ENCODE assay signal across 28 cellular contexts in genomic region chr2:11304476-11304875, GRCh38.
"Had no signal": no experiment of that assay in that cellular context is flagged by ENCODE, and none has a peak within 500 bp of the region (broad histone marks: within the 10 kb centered on the region; RNA-seq: fewer than 3 reads in every experiment).

No MANE protein-coding gene starts in this region.

- H3K4me3 Mint-ChIP-seq: stimulated activated effector memory CD8-positive, alpha-beta T cell treated with anti-CD3 and anti-CD28 coated beads, Interleukin-12 subunit alpha, Interleukin-12 subunit beta, amount 100 ng/mL, for 72 hours; stimulated activated memory B cell treated with anti-CD40 and anti-IgM and Interleukin-4, amounts not matched to agents 10 μg/mL and 1 μg/mL and 100 μg/mL, for 72 hours; stimulated activated naive B cell treated with anti-CD40 and anti-IgM and Interleukin-4, amounts not matched to agents 10 μg/mL and 1 μg/mL and 100 μg/mL, for 72 hours; stimulated activated naive CD8-positive, alpha-beta T cell treated with anti-CD3 and anti-CD28 coated beads, Interleukin-15, amount 100 ng/mL, for 72 hours; stimulated activated naive CD8-positive, alpha-beta T cell treated with anti-CD3 and anti-CD28 coated beads, Interleukin-15, Interleukin-2, amounts not matched to agents 100 ng/mL and 50 ng/mL, for 24 hours; type B pancreatic cell had no signal

- H3K36me3 Mint-ChIP-seq: stimulated activated effector memory CD8-positive, alpha-beta T cell treated with anti-CD3 and anti-CD28 coated beads, Interleukin-12 subunit alpha, Interleukin-12 subunit beta, amount 100 ng/mL, for 72 hours; stimulated activated memory B cell treated with anti-CD40 and anti-IgM and Interleukin-4, amounts not matched to agents 10 μg/mL and 1 μg/mL and 100 μg/mL, for 72 hours; stimulated activated naive B cell treated with anti-CD40 and anti-IgM and Interleukin-4, amounts not matched to agents 10 μg/mL and 1 μg/mL and 100 μg/mL, for 72 hours; type B pancreatic cell had no signal

- FAIRE-seq: urothelium cell line had no signal

- H3K4me3 ChIP-seq: stomach, suprapubic skin, testis, thoracic aorta, thyroid gland, tibial artery, tibial nerve, transverse colon, upper lobe of left lung, upper lobe of right lung, uterus, vagina had no signal

- ATAC-seq: stimulated activated effector memory CD8-positive, alpha-beta T cell treated with anti-CD3 and anti-CD28 coated beads, Interleukin-12 subunit alpha, Interleukin-12 subunit beta, amount 100 ng/mL, for 72 hours; stimulated activated memory B cell treated with anti-CD40 and anti-IgM and Interleukin-4, amounts not matched to agents 10 μg/mL and 1 μg/mL and 100 μg/mL, for 72 hours; stimulated activated naive B cell treated with anti-CD40 and anti-IgM and Interleukin-4, amounts not matched to agents 10 μg/mL and 1 μg/mL and 100 μg/mL, for 72 hours; stimulated activated naive CD8-positive, alpha-beta T cell treated with anti-CD3 and anti-CD28 coated beads, Interleukin-15, amount 100 ng/mL, for 72 hours; stimulated activated naive CD8-positive, alpha-beta T cell treated with anti-CD3 and anti-CD28 coated beads, Interleukin-15, Interleukin-2, amounts not matched to agents 100 U/mL and 50 U/mL, for 24 hours; upper lobe of right lung had no signal

- H3K27me3 ChIP-seq: stomach, suprapubic skin, testis, thyroid gland, tibial artery, tibial nerve, transverse colon, upper lobe of left lung, upper lobe of right lung, uterus, vagina had no signal

- H3K36me3 ChIP-seq: stomach, suprapubic skin, thoracic aorta, thyroid gland, tibial artery, tibial nerve, transverse colon, upper lobe of left lung, upper lobe of right lung, uterus, vagina had no signal

- H3K9me3 ChIP-seq: stomach, suprapubic skin, testis, thoracic aorta, thyroid gland, tibial artery, tibial nerve, transverse colon, upper lobe of left lung, upper lobe of right lung, uterus, vagina had no signal

- H3K27ac ChIP-seq: stomach, suprapubic skin, testis, thoracic aorta, thyroid gland, tibial artery, transverse colon, upper lobe of left lung, upper lobe of right lung, uterus, vagina had no signal

- H3K4me1 Mint-ChIP-seq: stimulated activated effector memory CD8-positive, alpha-beta T cell treated with anti-CD3 and anti-CD28 coated beads, Interleukin-12 subunit alpha, Interleukin-12 subunit beta, amount 100 ng/mL, for 72 hours; stimulated activated naive CD8-positive, alpha-beta T cell treated with anti-CD3 and anti-CD28 coated beads, Interleukin-15, amount 100 ng/mL, for 72 hours had no signal

- H3K27ac Mint-ChIP-seq: stimulated activated effector memory CD8-positive, alpha-beta T cell treated with anti-CD3 and anti-CD28 coated beads, Interleukin-12 subunit alpha, Interleukin-12 subunit beta, amount 100 ng/mL, for 72 hours; stimulated activated memory B cell treated with anti-CD40 and anti-IgM and Interleukin-4, amounts not matched to agents 10 μg/mL and 1 μg/mL and 100 μg/mL, for 72 hours; stimulated activated naive B cell treated with anti-CD40 and anti-IgM and Interleukin-4, amounts not matched to agents 10 μg/mL and 1 μg/mL and 100 μg/mL, for 72 hours; stimulated activated naive CD8-positive, alpha-beta T cell treated with anti-CD3 and anti-CD28 coated beads, Interleukin-15, amount 100 ng/mL, for 72 hours; stimulated activated naive CD8-positive, alpha-beta T cell treated with anti-CD3 and anti-CD28 coated beads, Interleukin-15, Interleukin-2, amounts not matched to agents 100 ng/mL and 50 ng/mL, for 24 hours; type B pancreatic cell had no signal

- H3K9me3 Mint-ChIP-seq: stimulated activated effector memory CD8-positive, alpha-beta T cell treated with anti-CD3 and anti-CD28 coated beads, Interleukin-12 subunit alpha, Interleukin-12 subunit beta, amount 100 ng/mL, for 72 hours; stimulated activated memory B cell treated with anti-CD40 and anti-IgM and Interleukin-4, amounts not matched to agents 10 μg/mL and 1 μg/mL and 100 μg/mL, for 72 hours; stimulated activated naive B cell treated with anti-CD40 and anti-IgM and Interleukin-4, amounts not matched to agents 10 μg/mL and 1 μg/mL and 100 μg/mL, for 72 hours; stimulated activated naive CD8-positive, alpha-beta T cell treated with anti-CD3 and anti-CD28 coated beads, Interleukin-15, amount 100 ng/mL, for 72 hours; stimulated activated naive CD8-positive, alpha-beta T cell treated with anti-CD3 and anti-CD28 coated beads, Interleukin-15, Interleukin-2, amounts not matched to agents 100 ng/mL and 50 ng/mL, for 24 hours; type B pancreatic cell had no signal

- DNase-seq: stimulated activated CD4-positive, alpha-beta T cell treated with anti-CD3 and anti-CD28 coated beads, Interleukin-2, amount 100 ng/mL, for 48 hours; stimulated activated CD4-positive, alpha-beta T cell treated with anti-CD3 and anti-CD28 coated beads, Interleukin-4, amount 100 ng/mL, for 1 hour; stimulated activated CD4-positive, alpha-beta T cell treated with anti-CD3 and anti-CD28 coated beads, Interleukin-4, amount 100 ng/mL, for 24 hours; stimulated activated CD4-positive, alpha-beta T cell treated with anti-CD3 and anti-CD28 coated beads, Interleukin-4, amount 100 ng/mL, for 4 hours; stimulated activated CD8-positive, alpha-beta memory T cell treated with anti-CD3 and anti-CD28 coated beads, Interleukin-4, amount 100 ng/mL, for 48 hours; stimulated activated naive B cell treated with anti-CD40 and anti-IgM and Interleukin-4, amounts not matched to agents 10 μg/mL and 1 μg/mL and 100 μg/mL, for 72 hours; stimulated activated naive CD4-positive, alpha-beta T cell; stimulated activated naive CD4-positive, alpha-beta T cell treated with Interleukin-2 at 50 U/mL for 16 hours; stimulated activated naive CD8-positive, alpha-beta T cell treated with anti-CD3 and anti-CD28 coated beads, Interleukin-15, amount 100 ng/mL, for 72 hours; stimulated activated naive CD8-positive, alpha-beta T cell treated with anti-CD3 and anti-CD28 coated beads, Interleukin-15, Interleukin-2, amounts not matched to agents 100 U/mL and 50 U/mL, for 24 hours; stomach; substantia nigra; testis; thyroid gland; tibial artery; transverse colon; upper lobe of left lung; upper lobe of right lung; uterus had no signal

- H3K27me3 Mint-ChIP-seq: stimulated activated memory B cell treated with anti-CD40 and anti-IgM and Interleukin-4, amounts not matched to agents 10 μg/mL and 1 μg/mL and 100 μg/mL, for 72 hours; stimulated activated naive B cell treated with anti-CD40 and anti-IgM and Interleukin-4, amounts not matched to agents 10 μg/mL and 1 μg/mL and 100 μg/mL, for 72 hours; stimulated activated naive CD8-positive, alpha-beta T cell treated with anti-CD3 and anti-CD28 coated beads, Interleukin-15, amount 100 ng/mL, for 72 hours; stimulated activated naive CD8-positive, alpha-beta T cell treated with anti-CD3 and anti-CD28 coated beads, Interleukin-15, Interleukin-2, amounts not matched to agents 100 ng/mL and 50 ng/mL, for 24 hours; type B pancreatic cell had no signal
